Comparison of ENCODE assay signal across 2 cellular contexts in the genomic region with DNA sequence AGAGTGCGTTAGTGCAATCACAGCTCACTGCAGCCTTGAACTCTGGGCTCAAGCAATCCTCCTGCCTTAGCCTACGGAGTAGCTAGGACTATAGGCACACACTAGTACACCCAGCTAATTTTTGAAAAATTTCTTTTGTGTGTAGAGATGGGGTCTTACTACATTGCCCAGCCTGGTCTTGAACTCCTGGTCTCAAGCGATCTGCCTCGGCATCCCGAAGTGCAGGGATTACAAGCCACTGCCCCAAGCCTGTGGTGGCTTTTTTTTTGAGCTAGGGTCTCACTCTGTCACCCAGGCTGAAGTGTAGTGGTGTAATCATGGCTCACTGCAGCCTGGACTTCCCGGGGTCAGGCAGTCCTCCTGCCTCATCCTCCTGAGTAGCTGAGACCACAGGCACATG.
TF ChIP-seq lines count a peak whose summit lies in the region.

No MANE protein-coding gene starts in this region.

TF ChIP-seq in HepG2, 621 proteins besides CTCF, POLR2A, EP300 and RAD21:
- TF ChIP-seq ZNF768 (CRISPR knock-in tag; IDR thresholded peaks at IDR 0.05) (no peak), ZSCAN12 (CRISPR knock-in tag; IDR thresholded peaks at IDR 0.05) (no peak), ZNF33A (CRISPR knock-in tag; IDR thresholded peaks at IDR 0.05; ENCODE audit: borderline replicate concordance) (no peak), ZNF121 (CRISPR knock-in tag; IDR thresholded peaks at IDR 0.05) (peak; percentile 80)
- TF ChIP-seq, protein P1, sequence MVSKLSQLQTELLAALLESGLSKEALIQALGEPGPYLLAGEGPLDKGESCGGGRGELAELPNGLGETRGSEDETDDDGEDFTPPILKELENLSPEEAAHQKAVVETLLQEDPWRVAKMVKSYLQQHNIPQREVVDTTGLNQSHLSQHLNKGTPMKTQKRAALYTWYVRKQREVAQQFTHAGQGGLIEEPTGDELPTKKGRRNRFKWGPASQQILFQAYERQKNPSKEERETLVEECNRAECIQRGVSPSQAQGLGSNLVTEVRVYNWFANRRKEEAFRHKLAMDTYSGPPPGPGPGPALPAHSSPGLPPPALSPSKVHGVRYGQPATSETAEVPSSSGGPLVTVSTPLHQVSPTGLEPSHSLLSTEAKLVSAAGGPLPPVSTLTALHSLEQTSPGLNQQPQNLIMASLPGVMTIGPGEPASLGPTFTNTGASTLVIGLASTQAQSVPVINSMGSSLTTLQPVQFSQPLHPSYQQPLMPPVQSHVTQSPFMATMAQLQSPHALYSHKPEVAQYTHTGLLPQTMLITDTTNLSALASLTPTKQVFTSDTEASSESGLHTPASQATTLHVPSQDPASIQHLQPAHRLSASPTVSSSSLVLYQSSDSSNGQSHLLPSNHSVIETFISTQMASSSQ (IDR thresholded peaks at IDR 0.05; ENCODE audit: low read depth), result no peak
- TF ChIP-seq, protein P1 (CRISPR knock-in tag; IDR thresholded peaks at IDR 0.05; ENCODE audit: borderline replicate concordance), result no peak

TF ChIP-seq in HEK293, 187 proteins besides CTCF, POLR2A, EP300 and RAD21:
- TF ChIP-seq ZNF121 (tag by site-specific recombination; IDR thresholded peaks at IDR 0.05), result 0 out of 2 replicates have a peak, but pooled peaks have one; percentile 30
- no peak for TF ChIP-seq TRIM28 (IDR thresholded peaks at IDR 0.05; ENCODE audit: borderline replicate concordance, low read length)
